1 cellular context compared by ENCODE assay signal in genomic region chr12:54368709-54369596, GRCh38.
TF ChIP-seq lines count a peak whose summit lies in the region.

No MANE protein-coding gene starts in this region.

TF ChIP-seq in HepG2, 621 proteins besides CTCF, POLR2A, EP300 and RAD21:
- peak; percentile 82 for TF ChIP-seq ELF1 (CRISPR knock-in tag; IDR thresholded peaks at IDR 0.05)
- TF ChIP-seq, protein P1, sequence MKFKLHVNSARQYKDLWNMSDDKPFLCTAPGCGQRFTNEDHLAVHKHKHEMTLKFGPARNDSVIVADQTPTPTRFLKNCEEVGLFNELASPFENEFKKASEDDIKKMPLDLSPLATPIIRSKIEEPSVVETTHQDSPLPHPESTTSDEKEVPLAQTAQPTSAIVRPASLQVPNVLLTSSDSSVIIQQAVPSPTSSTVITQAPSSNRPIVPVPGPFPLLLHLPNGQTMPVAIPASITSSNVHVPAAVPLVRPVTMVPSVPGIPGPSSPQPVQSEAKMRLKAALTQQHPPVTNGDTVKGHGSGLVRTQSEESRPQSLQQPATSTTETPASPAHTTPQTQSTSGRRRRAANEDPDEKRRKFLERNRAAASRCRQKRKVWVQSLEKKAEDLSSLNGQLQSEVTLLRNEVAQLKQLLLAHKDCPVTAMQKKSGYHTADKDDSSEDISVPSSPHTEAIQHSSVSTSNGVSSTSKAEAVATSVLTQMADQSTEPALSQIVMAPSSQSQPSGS (CRISPR knock-in tag; IDR thresholded peaks at IDR 0.05), result no peak
- TF ChIP-seq, protein P2, sequence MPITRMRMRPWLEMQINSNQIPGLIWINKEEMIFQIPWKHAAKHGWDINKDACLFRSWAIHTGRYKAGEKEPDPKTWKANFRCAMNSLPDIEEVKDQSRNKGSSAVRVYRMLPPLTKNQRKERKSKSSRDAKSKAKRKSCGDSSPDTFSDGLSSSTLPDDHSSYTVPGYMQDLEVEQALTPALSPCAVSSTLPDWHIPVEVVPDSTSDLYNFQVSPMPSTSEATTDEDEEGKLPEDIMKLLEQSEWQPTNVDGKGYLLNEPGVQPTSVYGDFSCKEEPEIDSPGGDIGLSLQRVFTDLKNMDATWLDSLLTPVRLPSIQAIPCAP (CRISPR knock-in tag; IDR thresholded peaks at IDR 0.05; ENCODE audit: low read depth), result no peak
- TF ChIP-seq SNAI1 (CRISPR knock-in tag; IDR thresholded peaks at IDR 0.05; ENCODE audit: borderline replicate concordance), result no peak
- TF ChIP-seq KDM3A (CRISPR knock-in tag; IDR thresholded peaks at IDR 0.05; ENCODE audit: low read depth), result 0 out of 2 replicates have a peak, but pooled peaks have one; percentile 30
- peak; percentile 46; the same call in 1 of the 2 replicates for TF ChIP-seq TFAP4 (IDR thresholded peaks at IDR 0.05; ENCODE audit: borderline replicate concordance, low read depth)
- TF ChIP-seq, protein P3, sequence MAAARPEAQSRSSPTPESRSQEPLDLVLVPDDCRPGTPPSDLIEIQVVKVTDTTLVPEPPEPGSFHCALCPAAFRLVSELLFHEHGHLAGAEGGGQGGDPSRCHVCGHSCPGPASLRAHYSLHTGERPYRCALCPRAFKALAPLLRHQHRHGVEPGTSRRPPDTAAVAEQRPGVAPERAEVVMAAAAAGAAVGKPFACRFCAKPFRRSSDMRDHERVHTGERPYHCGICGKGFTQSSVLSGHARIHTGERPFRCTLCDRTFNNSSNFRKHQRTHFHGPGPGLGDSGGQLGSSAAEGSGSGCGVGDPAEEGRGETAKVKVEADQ (CRISPR knock-in tag; IDR thresholded peaks at IDR 0.05; ENCODE audit: borderline replicate concordance), result no peak
- TF ChIP-seq, protein P4, sequence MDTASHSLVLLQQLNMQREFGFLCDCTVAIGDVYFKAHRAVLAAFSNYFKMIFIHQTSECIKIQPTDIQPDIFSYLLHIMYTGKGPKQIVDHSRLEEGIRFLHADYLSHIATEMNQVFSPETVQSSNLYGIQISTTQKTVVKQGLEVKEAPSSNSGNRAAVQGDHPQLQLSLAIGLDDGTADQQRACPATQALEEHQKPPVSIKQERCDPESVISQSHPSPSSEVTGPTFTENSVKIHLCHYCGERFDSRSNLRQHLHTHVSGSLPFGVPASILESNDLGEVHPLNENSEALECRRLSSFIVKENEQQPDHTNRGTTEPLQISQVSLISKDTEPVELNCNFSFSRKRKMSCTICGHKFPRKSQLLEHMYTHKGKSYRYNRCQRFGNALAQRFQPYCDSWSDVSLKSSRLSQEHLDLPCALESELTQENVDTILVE (CRISPR knock-in tag; IDR thresholded peaks at IDR 0.05), result 0 out of 2 replicates have a peak, but pooled peaks have one; percentile 26
- TF ChIP-seq ZBTB42 (CRISPR knock-in tag; IDR thresholded peaks at IDR 0.05), result no peak
- TF ChIP-seq ELF3 (CRISPR knock-in tag; IDR thresholded peaks at IDR 0.05), result peak; percentile 40; the same call in 1 of the 2 replicates
- no peak for TF ChIP-seq NR2F6 (IDR thresholded peaks at IDR 0.05)
- 0 out of 2 replicates have a peak, but pooled peaks have one; percentile 9 for TF ChIP-seq NR2F6 (CRISPR knock-in tag; IDR thresholded peaks at IDR 0.05)
- no peak for TF ChIP-seq ZEB1 (IDR thresholded peaks at IDR 0.05; ENCODE audit: insufficient replicate concordance, low read depth)
- TF ChIP-seq ZNF501 (CRISPR knock-in tag; IDR thresholded peaks at IDR 0.05), result peak; percentile 67; the same call in 1 of the 2 replicates
- TF ChIP-seq TEAD3 (CRISPR knock-in tag; optimal IDR thresholded peaks at IDR 0.05; ENCODE audit: borderline replicate concordance), result peak; percentile 63
- TF ChIP-seq GATAD2A (CRISPR knock-in tag; IDR thresholded peaks at IDR 0.05), result 0 out of 2 replicates have a peak, but pooled peaks have one; percentile 21
- no peak for TF ChIP-seq SAFB2 (CRISPR knock-in tag; IDR thresholded peaks at IDR 0.05; ENCODE audit: borderline replicate concordance, low read depth)
- no peak for TF ChIP-seq ZNF253 (CRISPR knock-in tag; IDR thresholded peaks at IDR 0.05; ENCODE audit: borderline replicate concordance)
- 0 out of 2 replicates have a peak, but pooled peaks have one; percentile 29 for TF ChIP-seq ZNF580 (CRISPR knock-in tag; IDR thresholded peaks at IDR 0.05; ENCODE audit: borderline replicate concordance, low read depth)
- no peak for TF ChIP-seq RARG (CRISPR knock-in tag; IDR thresholded peaks at IDR 0.05; ENCODE audit: low read depth)
- TF ChIP-seq TARDBP (CRISPR knock-in tag; IDR thresholded peaks at IDR 0.05), result no peak
- TF ChIP-seq THAP11 (CRISPR knock-in tag; IDR thresholded peaks at IDR 0.05), result 0 out of 2 replicates have a peak, but pooled peaks have one; percentile 29
- TF ChIP-seq, protein P5, sequence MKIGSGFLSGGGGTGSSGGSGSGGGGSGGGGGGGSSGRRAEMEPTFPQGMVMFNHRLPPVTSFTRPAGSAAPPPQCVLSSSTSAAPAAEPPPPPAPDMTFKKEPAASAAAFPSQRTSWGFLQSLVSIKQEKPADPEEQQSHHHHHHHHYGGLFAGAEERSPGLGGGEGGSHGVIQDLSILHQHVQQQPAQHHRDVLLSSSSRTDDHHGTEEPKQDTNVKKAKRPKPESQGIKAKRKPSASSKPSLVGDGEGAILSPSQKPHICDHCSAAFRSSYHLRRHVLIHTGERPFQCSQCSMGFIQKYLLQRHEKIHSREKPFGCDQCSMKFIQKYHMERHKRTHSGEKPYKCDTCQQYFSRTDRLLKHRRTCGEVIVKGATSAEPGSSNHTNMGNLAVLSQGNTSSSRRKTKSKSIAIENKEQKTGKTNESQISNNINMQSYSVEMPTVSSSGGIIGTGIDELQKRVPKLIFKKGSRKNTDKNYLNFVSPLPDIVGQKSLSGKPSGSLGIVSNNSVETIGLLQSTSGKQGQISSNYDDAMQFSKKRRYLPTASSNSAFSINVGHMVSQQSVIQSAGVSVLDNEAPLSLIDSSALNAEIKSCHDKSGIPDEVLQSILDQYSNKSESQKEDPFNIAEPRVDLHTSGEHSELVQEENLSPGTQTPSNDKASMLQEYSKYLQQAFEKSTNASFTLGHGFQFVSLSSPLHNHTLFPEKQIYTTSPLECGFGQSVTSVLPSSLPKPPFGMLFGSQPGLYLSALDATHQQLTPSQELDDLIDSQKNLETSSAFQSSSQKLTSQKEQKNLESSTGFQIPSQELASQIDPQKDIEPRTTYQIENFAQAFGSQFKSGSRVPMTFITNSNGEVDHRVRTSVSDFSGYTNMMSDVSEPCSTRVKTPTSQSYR (CRISPR knock-in tag; IDR thresholded peaks at IDR 0.05; ENCODE audit: borderline replicate concordance), result no peak
- peak; percentile 93 for TF ChIP-seq STAG1 (CRISPR knock-in tag; IDR thresholded peaks at IDR 0.05)
- TF ChIP-seq ZNF513 (CRISPR knock-in tag; conservative IDR thresholded peaks at IDR 0.05), result no peak
- TF ChIP-seq FOSL2 (CRISPR knock-in tag; IDR thresholded peaks at IDR 0.05), result 0 out of 2 replicates have a peak, but pooled peaks have one; percentile 11
- peak; percentile 77 for TF ChIP-seq XRCC5 (optimal IDR thresholded peaks at IDR 0.05; ENCODE audit: low read length)
- TF ChIP-seq SAP130 (CRISPR knock-in tag; IDR thresholded peaks at IDR 0.05; ENCODE audit: low read depth), result peak; percentile 14; the same call in 1 of the 2 replicates
- TF ChIP-seq SMC3 (IDR thresholded peaks at IDR 0.05; ENCODE audit: low read length), result peak; percentile 67
- no peak for TF ChIP-seq NRL (CRISPR knock-in tag; IDR thresholded peaks at IDR 0.05; ENCODE audit: borderline replicate concordance)
- TF ChIP-seq, protein P6, sequence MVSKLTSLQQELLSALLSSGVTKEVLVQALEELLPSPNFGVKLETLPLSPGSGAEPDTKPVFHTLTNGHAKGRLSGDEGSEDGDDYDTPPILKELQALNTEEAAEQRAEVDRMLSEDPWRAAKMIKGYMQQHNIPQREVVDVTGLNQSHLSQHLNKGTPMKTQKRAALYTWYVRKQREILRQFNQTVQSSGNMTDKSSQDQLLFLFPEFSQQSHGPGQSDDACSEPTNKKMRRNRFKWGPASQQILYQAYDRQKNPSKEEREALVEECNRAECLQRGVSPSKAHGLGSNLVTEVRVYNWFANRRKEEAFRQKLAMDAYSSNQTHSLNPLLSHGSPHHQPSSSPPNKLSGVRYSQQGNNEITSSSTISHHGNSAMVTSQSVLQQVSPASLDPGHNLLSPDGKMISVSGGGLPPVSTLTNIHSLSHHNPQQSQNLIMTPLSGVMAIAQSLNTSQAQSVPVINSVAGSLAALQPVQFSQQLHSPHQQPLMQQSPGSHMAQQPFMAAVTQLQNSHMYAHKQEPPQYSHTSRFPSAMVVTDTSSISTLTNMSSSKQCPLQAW (CRISPR knock-in tag; IDR thresholded peaks at IDR 0.05), result 0 out of 2 replicates have a peak, but pooled peaks have one; percentile 23
- TF ChIP-seq TOE1 (CRISPR knock-in tag; IDR thresholded peaks at IDR 0.05), result no peak
- 0 out of 2 replicates have a peak, but pooled peaks have one; percentile 40 for TF ChIP-seq KDM2A (CRISPR knock-in tag; IDR thresholded peaks at IDR 0.05; ENCODE audit: borderline replicate concordance, low read depth)
- 0 out of 2 replicates have a peak, but pooled peaks have one; percentile 22 for TF ChIP-seq ARID5B (CRISPR knock-in tag; IDR thresholded peaks at IDR 0.05)
TF ChIP-seq in HepG2: peak in this region for 19.
